10 cellular contexts compared by ENCODE assay signal in the genomic region with DNA sequence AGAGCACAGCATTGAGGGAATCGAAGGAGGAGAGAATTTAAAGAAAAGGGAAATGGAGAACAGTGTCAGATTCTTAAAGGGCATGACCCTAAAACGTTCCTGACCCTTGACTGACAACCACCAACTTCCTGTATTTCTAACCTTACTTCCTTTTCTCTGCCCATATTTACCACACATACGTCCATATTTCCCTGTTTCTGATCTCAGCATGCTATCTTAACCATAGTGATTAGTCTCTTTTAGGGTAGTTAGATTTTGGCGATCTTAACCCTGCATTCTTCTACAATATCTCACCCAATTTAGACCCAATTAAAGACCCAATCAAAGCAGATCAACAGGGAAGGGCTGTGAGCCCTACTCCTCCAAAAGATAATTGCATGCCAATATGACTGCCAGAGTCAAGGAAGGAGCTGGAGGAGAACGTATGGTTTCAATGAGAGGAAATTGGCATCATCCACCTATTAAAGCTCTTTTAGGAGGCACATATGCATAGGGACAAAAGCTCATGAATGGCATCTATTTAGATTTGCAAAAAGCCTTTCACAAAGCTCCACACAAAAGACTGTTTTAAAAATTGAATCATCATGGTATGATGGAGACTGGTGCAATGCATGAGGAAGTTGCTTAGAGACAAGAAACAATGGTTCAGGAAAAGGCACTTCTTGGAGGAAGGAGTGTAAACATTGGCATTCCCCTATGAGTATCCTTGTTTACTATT. TPM values are rescaled to one million over a fixed set of nuclear protein-coding genes. Genes with fewer than 3 reads are reported as not detected.
A peak's percentile ranks its signal among the peaks of the same experiment; 100 is the strongest.
DNase-seq lines count a peak whose midpoint lies in the region; ATAC-seq and TF ChIP-seq lines count a peak whose summit lies in the region.
"Had no signal": no experiment of that assay in that cellular context is flagged by ENCODE, and none has a peak within 500 bp of the region (broad histone marks: within the 10 kb centered on the region; RNA-seq: fewer than 3 reads in every experiment).

No MANE protein-coding gene starts in this region.

- H3K4me3 Mint-ChIP-seq in Calu3 (ENCODE audit: low read depth, unreplicated experiment) (no peak overlapping the region), memory B cell (peak overlapping the region; percentile 18)
- H3K4me3 Mint-ChIP-seq: activated naive CD8-positive, alpha-beta T cell treated with anti-CD3 and anti-CD28 coated beads for 36 hours had no signal

- intact Hi-C loops in Calu3 (cut with micrococcal nuclease; ENCODE audit: unreplicated experiment) = no loop called here

- H3K27me3 Mint-ChIP-seq in Calu3 (ENCODE audit: unreplicated experiment) (no peaks in the 10 kb centered on the region), memory B cell (peaks cover 8% of the 10 kb centered on the region)
- H3K27me3 Mint-ChIP-seq: activated naive CD8-positive, alpha-beta T cell treated with anti-CD3 and anti-CD28 coated beads for 36 hours had no signal

- no peak for TF ChIP-seq CTCF in Calu3 (IDR thresholded peaks at IDR 0.05; ENCODE audit: unreplicated experiment)
- TF ChIP-seq CTCF in astrocyte of the spinal cord (IDR thresholded peaks at IDR 0.05; ENCODE audit: low read depth, low read length) = no peak

- H3K36me3 Mint-ChIP-seq in Calu3 (ENCODE audit: insufficient read depth, unreplicated experiment) (peaks cover 5% of the 10 kb centered on the region), memory B cell (peaks cover 2% of the 10 kb centered on the region)
- H3K36me3 Mint-ChIP-seq: activated naive CD8-positive, alpha-beta T cell treated with anti-CD3 and anti-CD28 coated beads for 36 hours had no signal

- H3K27ac Mint-ChIP-seq in Calu3 (ENCODE audit: unreplicated experiment) (peak overlapping the region; percentile 48), memory B cell (no peak overlapping the region)
- H3K27ac Mint-ChIP-seq: activated naive CD8-positive, alpha-beta T cell treated with anti-CD3 and anti-CD28 coated beads for 36 hours had no signal

- BruUV-seq in Calu3 (replicated peaks; lab: Mats Ljungman, UMichigan) = no TSS peak

- ATAC-seq in memory B cell (ENCODE audit: low read depth) (peak; percentile 98), HG03025 (IDR thresholded peaks at IDR 0.05; ENCODE audit: low FRiP score, unreplicated experiment) (no peak), HG02981 (IDR thresholded peaks at IDR 0.05; ENCODE audit: unreplicated experiment) (no peak)

- in situ Hi-C loops in astrocyte of the spinal cord (cut with HindIII; ENCODE audit: low sequenced_read_pairs) = no loop called here

- H3K4me1 Mint-ChIP-seq in Calu3 (ENCODE audit: low read depth, unreplicated experiment) (peaks cover 26% of the 10 kb centered on the region), memory B cell (peaks cover 7% of the 10 kb centered on the region)

- DNase-seq in Calu3 (no peak), KG1 (lab: John Stamatoyannopoulos, UW) (peak; percentile 55), astrocyte of the spinal cord (ENCODE audit: low read depth, low spot score) (peak; percentile 41), memory B cell (ENCODE audit: low spot score in 2 of 2) (no peak), SK-N-DZ (ENCODE audit: low spot score) (no peak), germinal center (ENCODE audit: low spot score) (no peak)
- DNase-seq: activated naive CD8-positive, alpha-beta T cell treated with anti-CD3 and anti-CD28 coated beads for 36 hours; nucleus accumbens had no signal

- H3K9me3 Mint-ChIP-seq in Calu3 (ENCODE audit: low read depth, unreplicated experiment) (no peaks in the 10 kb centered on the region), memory B cell (peaks cover 2% of the 10 kb centered on the region)
- H3K9me3 Mint-ChIP-seq: activated naive CD8-positive, alpha-beta T cell treated with anti-CD3 and anti-CD28 coated beads for 36 hours had no signal

- no peak overlapping the region for H3K4me3 ChIP-seq in astrocyte of the spinal cord (ENCODE audit: low read depth, low read length)

- CTCF ChIA-PET in Calu3 (lab: Charles Lee) = interaction anchor here (0.7 kb wide), 1 partner anchor 23 kb away, joined by 3 read pairs; no protein-coding TSS in a partner anchor

RNA-seq across cellular contexts. Expression of gene ARHGAP12, which starts 49.0 kb away (rescaled TPM):
- total RNA-seq in Calu3 (2022) = 56.0 and 60.7 TPM in 2 replicates
- 10.1 and 10.2 TPM in 2 replicates for polyA plus RNA-seq in SK-N-DZ (2014; cell fraction: cytosol; rRNA removed)
- polyA plus RNA-seq in SK-N-DZ (2014; cell fraction: nucleus; rRNA removed) = 17.7 and 21.8 TPM in 2 replicates

Comparison
In these comparisons a context has a peak if more than half of its experiments do, and no peak if none do; other contexts are left out.
1. DNase-seq: peak in KG1 (single experiment) and astrocyte of the spinal cord (single experiment); none in Calu3 (single experiment), memory B cell (0 of 2), SK-N-DZ (single experiment) and germinal center (single experiment).